ENCODE assay signal across 17 cellular contexts in the genomic region with DNA sequence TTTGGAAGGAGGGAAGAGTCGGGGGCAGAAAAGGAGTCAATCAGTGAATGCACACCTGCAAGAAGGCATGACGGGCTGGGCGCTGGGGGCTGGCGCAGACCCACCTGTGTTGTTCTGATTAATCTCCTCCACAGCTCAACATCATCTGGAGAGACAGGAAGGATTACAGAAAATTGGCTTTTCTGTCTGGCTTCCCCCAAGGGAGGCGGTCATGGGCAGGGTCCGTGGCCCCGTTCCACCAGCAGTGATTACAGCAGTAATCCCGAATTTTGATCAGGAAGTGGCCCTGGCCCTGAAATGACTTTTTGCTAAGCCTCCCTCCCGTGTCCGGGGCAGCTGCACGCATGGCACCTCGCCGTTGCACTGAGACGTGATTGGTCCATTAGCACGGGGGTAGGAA. TPM values are rescaled to one million over a fixed set of nuclear protein-coding genes. Genes with fewer than 3 reads are reported as not detected.
DNase-seq lines count a peak whose midpoint lies in the region; ATAC-seq, FAIRE-seq and TF ChIP-seq lines count a peak whose summit lies in the region.
"Had no signal": no experiment of that assay in that cellular context is flagged by ENCODE, and none has a peak within 500 bp of the region (broad histone marks: within the 10 kb centered on the region; RNA-seq: fewer than 3 reads in every experiment).

No MANE protein-coding gene starts in this region.

- TF ChIP-seq CTCF in right atrium auricular region (IDR thresholded peaks at IDR 0.05) (no peak), kidney (IDR thresholded peaks at IDR 0.05; ENCODE audit: borderline replicate concordance, extremely low read depth, insufficient read depth) (no peak)

- DNase-seq in left cardiac atrium, result peak; percentile 3
- no peak for DNase-seq in right atrium auricular region (ENCODE audit: low spot score)
- peak; percentile 89 for DNase-seq in NCI-H82 (lab: John Stamatoyannopoulos, UW)
- peak; percentile 49 for DNase-seq in kidney
- peak; percentile 64 for DNase-seq in posterior vena cava (ENCODE audit: low spot score)
- no peak for DNase-seq in NCI-H2107 treated with DMSO at 0.1 percent for 48 hours (lab: John Stamatoyannopoulos, UW; ENCODE audit: unreplicated experiment)
- DNase-seq in immature natural killer cell, result no peak
- DNase-seq in DMS79 treated with DMSO at 0.1 percent for 48 hours (lab: John Stamatoyannopoulos, UW), result no peak
- DNase-seq: 8988T; ACHN; CD4-positive, alpha-beta memory T cell; GM23248 had no signal

- H3K4me1 ChIP-seq in right atrium auricular region (no peaks in the 10 kb centered on the region), kidney (ENCODE audit: control insufficient read depth in 1 of 2, insufficient read depth in 1 of 2, low read depth in 1 of 2, low read length in 2 of 2) (no peaks in the 10 kb centered on the region)

- H3K27me3 ChIP-seq in right atrium auricular region, result no peaks in the 10 kb centered on the region

- no peaks in the 10 kb centered on the region for H3K36me3 ChIP-seq in right atrium auricular region
- no peaks in the 10 kb centered on the region for H3K36me3 ChIP-seq in kidney (ENCODE audit: control insufficient read depth in 1 of 2, insufficient read depth in 2 of 2, low read length in 2 of 2)

- no peak overlapping the region for H3K4me3 Mint-ChIP-seq in immature natural killer cell
- H3K4me3 Mint-ChIP-seq: CD4-positive, alpha-beta memory T cell; IgD-negative memory B cell had no signal

- H3K4me1 Mint-ChIP-seq in immature natural killer cell, result no peaks in the 10 kb centered on the region
- H3K4me1 Mint-ChIP-seq: CD4-positive, alpha-beta memory T cell; IgD-negative memory B cell had no signal

- no peak for ATAC-seq in left cardiac atrium
- ATAC-seq: HCT116 had no signal

- H3K9ac ChIP-seq in kidney (ENCODE audit: low read length in 2 of 2), result no peak overlapping the region
- H3K9ac ChIP-seq: GM23248 had no signal

- intact Hi-C loops in left cardiac atrium (cut with DNase I), result no loop called here
- intact Hi-C loops in kidney (cut with DNase I), result no loop called here
- intact Hi-C loops in posterior vena cava (cut with DNase I), result no loop called here

- H3K9me3 Mint-ChIP-seq in immature natural killer cell, result no peaks in the 10 kb centered on the region
- H3K9me3 Mint-ChIP-seq: CD4-positive, alpha-beta memory T cell; IgD-negative memory B cell had no signal

- H3K4me3 ChIP-seq in right atrium auricular region (no peak overlapping the region), kidney (ENCODE audit: low read length in 2 of 2) (no peak overlapping the region)
- H3K4me3 ChIP-seq: GM23248 had no signal

- no peaks in the 10 kb centered on the region for H3K36me3 Mint-ChIP-seq in immature natural killer cell
- H3K36me3 Mint-ChIP-seq: CD4-positive, alpha-beta memory T cell; IgD-negative memory B cell had no signal

- no peak for FAIRE-seq in kidney (lab: Jason Lieb, UNC)
- FAIRE-seq: H54 had no signal

- no peaks in the 10 kb centered on the region for H3K9me3 ChIP-seq in right atrium auricular region
- no peaks in the 10 kb centered on the region for H3K9me3 ChIP-seq in kidney (ENCODE audit: control insufficient read depth in 1 of 2, low read length in 2 of 2)

- H3K27ac ChIP-seq in right atrium auricular region (no peak overlapping the region), kidney (ENCODE audit: low read depth in 2 of 2, low read length in 2 of 2) (no peak overlapping the region)
- H3K27ac ChIP-seq: C4-2B, GM23248 had no signal

- H3K27me3 Mint-ChIP-seq in immature natural killer cell (ENCODE audit: low read depth in 3 of 3), result peaks cover 0 to 6% (median 2%) of the 10 kb centered on the region in 3 donors

- H3K27ac Mint-ChIP-seq in immature natural killer cell, result no peak overlapping the region
- H3K27ac Mint-ChIP-seq: CD4-positive, alpha-beta memory T cell; IgD-negative memory B cell had no signal

RNA-seq across cellular contexts. Expression of a gene that starts 24.4 kb away (rescaled TPM):
- total RNA-seq in left cardiac atrium (1 to 10 TPM; 2.6 to 2.7 TPM), right atrium auricular region (10 to 100 TPM in 1 of 2 donors, 1 to 10 TPM in 1; 4.0 to 10.8 TPM), kidney (20.7 TPM), posterior vena cava (not detected)
- polyA plus RNA-seq in kidney (ENCODE audit: insufficient read depth, low read depth, low replicate concordance) (4.8 TPM), immature natural killer cell (not detected)
- total RNA-seq: CD4-positive, alpha-beta memory T cell; HT1080 had no signal

Comparison
In these comparisons a context has a peak if more than half of its experiments do, and no peak if none do; other contexts are left out.
1. DNase-seq: peak in left cardiac atrium (single experiment), NCI-H82 (single experiment), kidney (single experiment) and posterior vena cava (single experiment); none in right atrium auricular region (single experiment), NCI-H2107 treated with DMSO at 0.1 percent for 48 hours (single experiment), immature natural killer cell (0 of 3) and DMS79 treated with DMSO at 0.1 percent for 48 hours (single experiment).